23 cellular contexts compared by ENCODE assay signal in the genomic region with DNA sequence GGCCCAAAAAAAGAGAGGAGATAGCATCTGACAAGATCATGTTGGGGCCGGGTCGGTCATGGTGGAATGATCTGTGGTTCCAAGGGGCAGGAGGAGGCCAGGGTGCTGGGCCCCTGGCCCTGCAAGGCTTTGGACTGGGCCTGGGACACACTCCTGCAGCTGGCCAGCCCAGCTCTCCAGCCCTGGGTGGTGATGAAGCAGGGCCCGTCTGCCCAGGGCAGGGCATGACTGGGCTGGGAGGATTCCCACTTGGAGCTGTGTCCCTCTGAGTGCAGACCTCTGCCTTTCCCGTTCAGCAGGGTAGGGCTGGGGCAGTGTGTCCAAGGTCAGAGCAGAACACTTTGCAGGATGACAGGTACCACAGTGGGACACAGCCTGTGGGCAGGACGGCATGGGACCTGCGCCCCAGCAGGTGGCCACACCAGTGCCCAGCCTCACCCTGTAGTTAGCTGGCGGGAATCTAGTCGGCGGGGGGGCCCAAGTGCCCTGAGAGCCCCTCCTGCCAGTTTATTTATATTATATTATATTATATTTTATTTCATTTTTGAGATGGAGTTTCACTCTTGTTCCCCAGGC.
"Had no signal": no experiment of that assay in that cellular context is flagged by ENCODE, and none has a peak within 500 bp of the region (broad histone marks: within the 10 kb centered on the region; RNA-seq: fewer than 3 reads in every experiment).

No MANE protein-coding gene starts in this region.

- H3K9me3 ChIP-seq: esophagus muscularis mucosa, heart left ventricle, left lung, lower lobe of right lung, upper lobe of left lung, vagina had no signal

- DNase-seq: activated CD4-positive, alpha-beta memory T cell treated with anti-CD3 and anti-CD28 coated beads, Interleukin-2, amount 10 ng/mL, durations not matched to agents 7 days and 5 days; activated CD4-positive, alpha-beta T cell treated with anti-CD3 and anti-CD28 coated beads, Interleukin-2, amount 10 ng/mL, durations not matched to agents 24 days and 14 days; activated naive CD8-positive, alpha-beta T cell treated with anti-CD3 and anti-CD28 coated beads, Interleukin-2, amount 50 U/mL, for 24 hours; activated T-cell treated with anti-CD3 and anti-CD28 coated beads, Interleukin-2, amount 50 U/mL, for 4 hours; amygdala; caudate nucleus; foreskin keratinocyte; heart left ventricle; lower lobe of right lung; mesenchymal stem cell; naive thymus-derived CD8-positive, alpha-beta T cell; stimulated activated CD4-positive, alpha-beta T cell treated with anti-CD3 and anti-CD28 coated beads, Interleukin-12 subunit alpha, Interleukin-12 subunit beta, amount 100 ng/mL, for 4 hours; stimulated activated CD4-positive, alpha-beta T cell treated with anti-CD3 and anti-CD28 coated beads, Interleukin-4, amount 100 ng/mL, for 1 hour; T-helper 17 cell; T1000; upper lobe of left lung; WERI-Rb-1 had no signal

- H3K4me1 ChIP-seq: foreskin keratinocyte, heart left ventricle had no signal

- H3K27ac ChIP-seq: esophagus muscularis mucosa, foreskin keratinocyte, heart left ventricle, left lung, lower lobe of right lung, skin epidermis, upper lobe of left lung, vagina, WERI-Rb-1 had no signal

- H3K27me3 ChIP-seq: esophagus muscularis mucosa, foreskin keratinocyte, heart left ventricle, left lung, upper lobe of left lung, vagina had no signal

- H3K36me3 ChIP-seq: vagina had no signal

- H3K4me3 ChIP-seq: esophagus muscularis mucosa, heart left ventricle, left lung, lower lobe of right lung, skin epidermis, upper lobe of left lung, vagina had no signal

- ATAC-seq: activated CD4-positive, CD25-positive, alpha-beta regulatory T cell treated with anti-CD3 and anti-CD28 coated beads, Interleukin-2, amount 50 U/mL, for 24 hours; activated naive CD8-positive, alpha-beta T cell treated with anti-CD3 and anti-CD28 coated beads, Interleukin-2, amount 50 U/mL, for 24 hours; activated T-cell treated with anti-CD3 and anti-CD28 coated beads, Interleukin-2, amount 50 U/mL, for 4 hours; foreskin keratinocyte; heart left ventricle; left lung; lower lobe of right lung; naive thymus-derived CD8-positive, alpha-beta T cell; sciatic nerve; T-helper 17 cell had no signal
